ENCODE assay signal across 11 cellular contexts in the genomic region with DNA sequence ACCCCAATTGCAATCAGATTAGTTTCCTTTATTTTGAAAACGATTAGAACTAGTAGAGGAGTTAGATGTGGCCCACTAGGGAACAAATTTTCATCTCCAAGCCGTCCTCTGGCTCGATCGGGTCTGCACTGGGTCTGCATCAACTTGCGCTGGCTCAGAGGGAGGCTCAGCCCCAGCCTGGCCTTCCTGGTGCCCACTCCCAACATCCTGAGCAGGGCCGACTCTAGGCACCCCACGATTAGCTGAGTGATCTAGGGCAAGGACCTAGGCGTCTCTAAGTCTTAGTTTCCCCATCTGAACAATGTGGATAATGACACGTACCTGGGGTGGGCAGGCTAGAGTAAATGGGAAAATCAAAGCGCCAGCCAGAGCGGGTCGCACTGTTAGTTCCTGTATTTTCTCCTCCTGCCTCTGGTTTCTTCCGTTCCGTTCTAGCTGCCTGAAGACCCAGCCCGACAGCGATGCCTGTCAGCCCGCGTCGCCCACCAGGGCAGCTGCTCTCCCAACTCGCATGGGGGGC. TPM values are rescaled to one million over a fixed set of nuclear protein-coding genes. Genes with fewer than 3 reads are reported as not detected.
DNase-seq lines count a peak whose midpoint lies in the region; ATAC-seq and TF ChIP-seq lines count a peak whose summit lies in the region.
"Had no signal": no experiment of that assay in that cellular context is flagged by ENCODE, and none has a peak within 500 bp of the region (broad histone marks: within the 10 kb centered on the region; RNA-seq: fewer than 3 reads in every experiment).

No MANE protein-coding gene starts in this region.

- H3K4me3 ChIP-seq in A673 (ENCODE audit: low read depth, low read length, poor library complexity, severe bottlenecking): peak overlapping the region; percentile 51
- H3K4me3 ChIP-seq in fibroblast of mammary gland (ENCODE audit: control insufficient read depth, low read depth, low read length): peak overlapping the region; percentile 53
- H3K4me3 ChIP-seq in neural cell (ENCODE audit: low read length): peak overlapping the region; percentile 50

- H3K27ac ChIP-seq in A673 (ENCODE audit: low read depth, low read length, poor library complexity, severe bottlenecking): peak overlapping the region; percentile 48
- H3K27ac ChIP-seq in neural cell (ENCODE audit: low read length): no peak overlapping the region
- H3K27ac ChIP-seq: C4-2B had no signal

- H3F3A ChIP-seq in neural cell (ENCODE audit: insufficient read depth, low read length, poor library complexity, severe bottlenecking): no peaks in the 10 kb centered on the region

- H3K9ac ChIP-seq in neural cell (ENCODE audit: low read length): no peak overlapping the region

- peaks cover 24% of the 10 kb centered on the region for H3K4me1 ChIP-seq in A673 (ENCODE audit: insufficient read depth, low read length, poor library complexity, severe bottlenecking)

- H2AFZ ChIP-seq in neural cell (ENCODE audit: low read depth, low read length): no peak overlapping the region

- TF ChIP-seq RAD21 in neural cell (conservative IDR thresholded peaks at IDR 0.05): no peak

- H3K9me2 ChIP-seq in neural cell (ENCODE audit: insufficient read depth, low read length): no peaks in the 10 kb centered on the region

- H3K27me3 ChIP-seq in A673 (replicated peaks; ENCODE audit: insufficient read depth, low read depth, low read length, poor library complexity) (no peaks in the 10 kb centered on the region), neural cell (ENCODE audit: insufficient read depth, low read depth, low read length) (peaks cover 98% of the 10 kb centered on the region)

- POLR2A ChIA-PET in A673 (lab: Charles Lee; ENCODE audit: low non-redundant PET): no interaction called here

- no peak for TF ChIP-seq CTCF in A673 (conservative IDR thresholded peaks at IDR 0.05; ENCODE audit: low read depth, low read length)
- no peak for TF ChIP-seq CTCF in fibroblast of mammary gland (conservative IDR thresholded peaks at IDR 0.05; ENCODE audit: control insufficient read depth, insufficient read depth, low read depth, low read length)
- no peak for TF ChIP-seq CTCF in neural cell (IDR thresholded peaks at IDR 0.05; ENCODE audit: poor library complexity, severe bottlenecking)

- H3K9me3 ChIP-seq in A673 (ENCODE audit: low read depth, low read length, poor library complexity, severe bottlenecking) (no peaks in the 10 kb centered on the region), neural cell (ENCODE audit: low read length) (peaks cover 5% of the 10 kb centered on the region)

- TF ChIP-seq EP300 in neural cell (conservative IDR thresholded peaks at IDR 0.05; ENCODE audit: poor library complexity, severe bottlenecking): no peak

- no TSS peak for BruUV-seq in A673 (replicated peaks; lab: Mats Ljungman, UMichigan)

- no peak for ATAC-seq in GM21786 (IDR thresholded peaks at IDR 0.05; ENCODE audit: unreplicated experiment)

- intact Hi-C loops in A673 (cut with micrococcal nuclease; ENCODE audit: unreplicated experiment): no loop called here

- DNase-seq in A673 (ENCODE audit: low spot score): no peak
- peak; percentile 33 to 68 for DNase-seq in Kasumi-1 (lab: John Stamatoyannopoulos, UW)
- no peak for DNase-seq in fibroblast of mammary gland (ENCODE audit: low read depth)
- DNase-seq in DMS114 treated with DMSO at 0.1 percent for 48 hours (lab: John Stamatoyannopoulos, UW; ENCODE audit: unreplicated experiment): no peak
- no peak for DNase-seq in GM19238 (ENCODE audit: insufficient read length, low spot score)
- DNase-seq in NCI-H2227 treated with DMSO at 0.1 percent for 48 hours (lab: John Stamatoyannopoulos, UW): no peak
- DNase-seq: activated CD4-positive, alpha-beta T cell treated with anti-CD3 and anti-CD28 coated beads, Interleukin-2, amount 10 ng/mL, durations not matched to agents 7 days and 5 days; stimulated activated CD4-positive, alpha-beta T cell treated with anti-CD3 and anti-CD28 coated beads, Interleukin-15, amount 100 ng/mL, for 24 hours had no signal

- no peak overlapping the region for H3K4me2 ChIP-seq in neural cell (ENCODE audit: low read length)

- no peaks in the 10 kb centered on the region for H3K79me2 ChIP-seq in neural cell (replicated peaks; ENCODE audit: insufficient read depth, low read length)

- CTCF ChIA-PET in A673 (lab: Charles Lee): no interaction called here

- no peaks in the 10 kb centered on the region for H3K36me3 ChIP-seq in A673 (ENCODE audit: insufficient read depth, low read length, poor library complexity, severe bottlenecking)
- H3K36me3 ChIP-seq in neural cell (ENCODE audit: insufficient read depth, low read length): no peaks in the 10 kb centered on the region

- no peaks in the 10 kb centered on the region for H4K20me1 ChIP-seq in neural cell (ENCODE audit: insufficient read depth)

TF ChIP-seq in neural cell, 6 proteins besides CTCF, POLR2A, EP300 and RAD21:
- TF ChIP-seq SMC3 (conservative IDR thresholded peaks at IDR 0.05; ENCODE audit: poor library complexity) (no peak), EZH2 (IDR thresholded peaks at IDR 0.05; ENCODE audit: borderline replicate concordance, insufficient read depth, low read length, poor library complexity, severe bottlenecking) (no peak), REST (IDR thresholded peaks at IDR 0.05; ENCODE audit: borderline replicate concordance) (no peak), MXI1 (conservative IDR thresholded peaks at IDR 0.05; ENCODE audit: poor library complexity, severe bottlenecking) (no peak), TAF1 (IDR thresholded peaks at IDR 0.05; ENCODE audit: low read depth) (no peak), POLR2AphosphoS5 (IDR thresholded peaks at IDR 0.05) (no peak)

RNA-seq across cellular contexts. Expression of gene HAND2, which starts 7.7 kb away (rescaled TPM):
- 22.7 and 24.0 TPM in 2 replicates for total RNA-seq in A673 (2021)
- not detected in 2 replicates for polyA plus RNA-seq in neural cell
- polyA minus RNA-seq in neural cell: not detected in 2 replicates
- total RNA-seq: activated CD4-positive, alpha-beta T cell treated with anti-CD3 and anti-CD28 coated beads, Interleukin-2, amount 10 ng/mL, durations not matched to agents 7 days and 5 days had no signal

Comparison
In these comparisons a context has a peak if more than half of its experiments do, and no peak if none do; other contexts are left out.
1. DNase-seq: peak in Kasumi-1 (2 of 2); none in A673 (single experiment), fibroblast of mammary gland (single experiment), DMS114 treated with DMSO at 0.1 percent for 48 hours (single experiment), GM19238 (single experiment) and NCI-H2227 treated with DMSO at 0.1 percent for 48 hours (single experiment).
2. Peak in every context shown above with its lines, with median percentiles within 50 percentile points of each other: H3K4me3 ChIP-seq.